In the genomic region with DNA sequence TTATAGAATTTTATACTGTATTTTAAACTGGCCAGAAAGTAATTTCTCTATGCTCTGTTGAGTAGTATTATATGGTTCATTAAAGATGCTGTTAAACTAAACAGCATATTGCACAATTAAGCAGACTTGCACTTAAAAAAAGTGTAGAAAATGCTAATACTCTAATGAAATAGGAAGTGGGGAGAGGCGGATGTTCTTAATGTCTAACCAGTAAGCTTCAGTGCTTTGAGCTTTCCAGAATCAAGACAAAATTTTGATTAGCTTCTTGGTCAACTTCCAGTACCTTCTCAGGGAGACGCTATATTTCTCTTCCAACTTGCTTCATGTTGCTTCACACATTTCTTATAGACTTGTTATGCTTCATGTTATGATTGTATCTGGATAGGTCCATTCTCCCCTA, we compare ENCODE assay signal across 35 cellular contexts.
DNase-seq lines count a peak whose midpoint lies in the region; ATAC-seq and TF ChIP-seq lines count a peak whose summit lies in the region.
"Had no signal": no experiment of that assay in that cellular context is flagged by ENCODE, and none has a peak within 500 bp of the region (broad histone marks: within the 10 kb centered on the region; RNA-seq: fewer than 3 reads in every experiment).

No MANE protein-coding gene starts in this region.

- peaks cover 17% of the 10 kb centered on the region for H3K4me1 ChIP-seq in A673 (ENCODE audit: insufficient read depth, low read length, poor library complexity, severe bottlenecking)
- no peaks in the 10 kb centered on the region for H3K4me1 ChIP-seq in CD8-positive, alpha-beta T cell (ENCODE audit: insufficient read depth, low read length)
- H3K4me1 ChIP-seq: adrenal gland, testis had no signal

- H3K9me3 ChIP-seq in A673 (ENCODE audit: low read depth, low read length, poor library complexity, severe bottlenecking) (no peaks in the 10 kb centered on the region), SK-N-MC (ENCODE audit: low read depth, low read length) (no peaks in the 10 kb centered on the region)
- no peaks in the 10 kb centered on the region for H3K9me3 ChIP-seq in CD8-positive, alpha-beta T cell (ENCODE audit: low read length)
- H3K9me3 ChIP-seq: A549, adrenal gland, testis had no signal

- H3K9ac ChIP-seq in SK-N-MC (ENCODE audit: insufficient read length), result no peak overlapping the region

- H3K36me3 ChIP-seq in A673 (ENCODE audit: insufficient read depth, low read length, poor library complexity, severe bottlenecking) (no peaks in the 10 kb centered on the region), SK-N-MC (ENCODE audit: insufficient read depth, low read length) (no peaks in the 10 kb centered on the region)
- no peaks in the 10 kb centered on the region for H3K36me3 ChIP-seq in CD8-positive, alpha-beta T cell (ENCODE audit: insufficient read depth, low read length)
- H3K36me3 ChIP-seq: adrenal gland had no signal

- ATAC-seq in GM18498 (IDR thresholded peaks at IDR 0.05; ENCODE audit: unreplicated experiment) (peak; percentile 63), HG02938 (IDR thresholded peaks at IDR 0.05; ENCODE audit: unreplicated experiment) (peak; percentile 57)
- no peak for ATAC-seq in CD8-positive, alpha-beta T cell
- ATAC-seq: A549, esophagus mucosa, left ventricle myocardium superior, sciatic nerve had no signal

- no peaks in the 10 kb centered on the region for H3K36me3 Mint-ChIP-seq in CD8-positive, alpha-beta T cell
- no peaks in the 10 kb centered on the region for H3K36me3 Mint-ChIP-seq in osteocyte (ENCODE audit: unreplicated experiment)
- H3K36me3 Mint-ChIP-seq: activated CD4-positive, alpha-beta memory T cell treated with anti-CD3 and anti-CD28 coated beads for 36 hours had no signal

- H3K9me3 Mint-ChIP-seq in CD8-positive, alpha-beta T cell, result no peaks in the 10 kb centered on the region
- H3K9me3 Mint-ChIP-seq in osteocyte (ENCODE audit: unreplicated experiment), result no peaks in the 10 kb centered on the region
- H3K9me3 Mint-ChIP-seq: activated CD4-positive, alpha-beta memory T cell treated with anti-CD3 and anti-CD28 coated beads for 36 hours; activated T-helper 1 cell treated with anti-CD3 and anti-CD28 coated beads, Interleukin-12 subunit alpha, Interleukin-12 subunit beta, Interleukin-2, Interleukin-4 antibody, amounts not matched to agents 30 ng/mL and 10 ng/mL and 1 ng/mL, durations not matched to agents 14 hours and 24 hours and 36 hours; central memory CD8-positive, alpha-beta T cell; endodermal cell; stimulated activated naive CD8-positive, alpha-beta T cell treated with anti-CD3 and anti-CD28 coated beads, Interleukin-15, Interleukin-2, amounts not matched to agents 100 ng/mL and 50 ng/mL, for 24 hours had no signal

- H3K27me3 Mint-ChIP-seq in CD8-positive, alpha-beta T cell (ENCODE audit: low read depth), result no peaks in the 10 kb centered on the region
- H3K27me3 Mint-ChIP-seq in osteocyte (ENCODE audit: unreplicated experiment), result no peaks in the 10 kb centered on the region
- H3K27me3 Mint-ChIP-seq: activated CD4-positive, alpha-beta memory T cell treated with anti-CD3 and anti-CD28 coated beads for 36 hours; central memory CD8-positive, alpha-beta T cell; stimulated activated naive CD8-positive, alpha-beta T cell treated with anti-CD3 and anti-CD28 coated beads, Interleukin-15, Interleukin-2, amounts not matched to agents 100 ng/mL and 50 ng/mL, for 24 hours had no signal

- POLR2A ChIA-PET in A673 (lab: Charles Lee; ENCODE audit: low non-redundant PET), result no interaction called here
- POLR2A ChIA-PET in CD8-positive, alpha-beta T cell (lab: Charles Lee), result no interaction called here

- H3K27me3 ChIP-seq in A673 (replicated peaks; ENCODE audit: insufficient read depth, low read depth, low read length, poor library complexity), result peaks cover 16% of the 10 kb centered on the region
- H3K27me3 ChIP-seq in CD8-positive, alpha-beta T cell (ENCODE audit: insufficient read depth, low read length), result no peaks in the 10 kb centered on the region
- H3K27me3 ChIP-seq: adrenal gland, testis had no signal

- CTCF ChIA-PET in A673 (lab: Charles Lee), result interaction anchor here (0.7 kb wide), 1 partner anchor 11 kb away, joined by 3 read pairs; no protein-coding TSS in a partner anchor
- CTCF ChIA-PET in CD8-positive, alpha-beta T cell (lab: Charles Lee), result no interaction called here

- TF ChIP-seq CTCF in A673 (conservative IDR thresholded peaks at IDR 0.05; ENCODE audit: low read depth, low read length) (no peak), osteocyte (IDR thresholded peaks at IDR 0.05) (no peak)
- TF ChIP-seq CTCF in CD8-positive, alpha-beta T cell (IDR thresholded peaks at IDR 0.05), result no peak

- H3K4me3 Mint-ChIP-seq in CD8-positive, alpha-beta T cell, result no peak overlapping the region
- no peak overlapping the region for H3K4me3 Mint-ChIP-seq in osteocyte (ENCODE audit: unreplicated experiment)
- H3K4me3 Mint-ChIP-seq: activated CD4-positive, alpha-beta memory T cell treated with anti-CD3 and anti-CD28 coated beads for 36 hours; activated T-helper 1 cell treated with anti-CD3 and anti-CD28 coated beads, Interleukin-12 subunit alpha, Interleukin-12 subunit beta, Interleukin-2, Interleukin-4 antibody, amounts not matched to agents 30 ng/mL and 10 ng/mL and 1 ng/mL, durations not matched to agents 14 hours and 24 hours and 36 hours; central memory CD8-positive, alpha-beta T cell; endodermal cell; stimulated activated naive CD8-positive, alpha-beta T cell treated with anti-CD3 and anti-CD28 coated beads, Interleukin-15, Interleukin-2, amounts not matched to agents 100 ng/mL and 50 ng/mL, for 24 hours had no signal

- H3K27ac ChIP-seq in A673 (ENCODE audit: low read depth, low read length, poor library complexity, severe bottlenecking) (no peak overlapping the region), SK-N-MC (peak overlapping the region; percentile 78; the same call in 1 of the 2 replicates)
- H3K27ac ChIP-seq in CD8-positive, alpha-beta T cell (ENCODE audit: low read depth, low read length), result no peak overlapping the region
- H3K27ac ChIP-seq: A549, adrenal gland, PC-9, testis had no signal

- no TSS peak for BruUV-seq in A673 (replicated peaks; lab: Mats Ljungman, UMichigan)

- DNase-seq in A673 (ENCODE audit: low spot score) (peak; percentile 73), SK-N-MC (ENCODE audit: low read depth, low spot score) (peak; percentile 55), T-helper 9 cell (no peak), ecto neural progenitor cell (ENCODE audit: low spot score) (no peak), osteocyte (ENCODE audit: extremely low spot score, unreplicated experiment) (no peak)
- no peak for DNase-seq in CD8-positive, alpha-beta T cell
- DNase-seq: activated CD4-positive, alpha-beta memory T cell treated with anti-CD3 and anti-CD28 coated beads for 36 hours; activated CD4-positive, alpha-beta T cell treated with anti-CD3 and anti-CD28 coated beads for 1 hour; activated naive CD4-positive, alpha-beta T cell treated with Interleukin-2 at 50 U/mL for 16 hours; adrenal gland; COR-L47; endodermal cell; foreskin fibroblast; GF-D8; HCEC 1CT; head of caudate nucleus; KG1; kidney; left ventricle myocardium superior; NCI-H1417; NCI-H2029 treated with DMSO at 0.1 percent for 48 hours; NCI-H526; PC-9; stimulated activated CD8-positive, alpha-beta memory T cell treated with anti-CD3 and anti-CD28 coated beads, Interleukin-4, amount 100 ng/mL, for 48 hours; T-helper 2 cell; testis had no signal

- H3K27ac Mint-ChIP-seq in CD8-positive, alpha-beta T cell, result no peak overlapping the region
- H3K27ac Mint-ChIP-seq in osteocyte (ENCODE audit: unreplicated experiment), result no peak overlapping the region
- H3K27ac Mint-ChIP-seq: activated CD4-positive, alpha-beta memory T cell treated with anti-CD3 and anti-CD28 coated beads for 36 hours; activated T-helper 1 cell treated with anti-CD3 and anti-CD28 coated beads, Interleukin-12 subunit alpha, Interleukin-12 subunit beta, Interleukin-2, Interleukin-4 antibody, amounts not matched to agents 30 ng/mL and 10 ng/mL and 1 ng/mL, durations not matched to agents 14 hours and 24 hours and 36 hours; endodermal cell; progenitor cell of endocrine pancreas; stimulated activated naive CD8-positive, alpha-beta T cell treated with anti-CD3 and anti-CD28 coated beads, Interleukin-15, Interleukin-2, amounts not matched to agents 100 ng/mL and 50 ng/mL, for 24 hours had no signal

- intact Hi-C loops in A673 (cut with micrococcal nuclease; ENCODE audit: unreplicated experiment), result no loop called here
- intact Hi-C loops in CD8-positive, alpha-beta T cell (cut with DNase I, micrococcal nuclease), result no loop called here

- no peaks in the 10 kb centered on the region for H3K4me1 Mint-ChIP-seq in CD8-positive, alpha-beta T cell (ENCODE audit: low read depth)
- no peaks in the 10 kb centered on the region for H3K4me1 Mint-ChIP-seq in osteocyte (ENCODE audit: unreplicated experiment)
- H3K4me1 Mint-ChIP-seq: central memory CD8-positive, alpha-beta T cell had no signal

- H3K4me3 ChIP-seq in A673 (ENCODE audit: low read depth, low read length, poor library complexity, severe bottlenecking) (no peak overlapping the region), SK-N-MC (no peak overlapping the region)
- H3K4me3 ChIP-seq in CD8-positive, alpha-beta T cell (ENCODE audit: low read depth, low read length), result no peak overlapping the region
- H3K4me3 ChIP-seq: A549, adrenal gland, PC-9, testis had no signal

Comparison
In these comparisons a context has a peak if more than half of its experiments do, and no peak if none do; other contexts are left out.
1. DNase-seq: peak in A673 (single experiment) and SK-N-MC (single experiment); none in T-helper 9 cell (single experiment), CD8-positive, alpha-beta T cell (0 of 7), ecto neural progenitor cell (single experiment) and osteocyte (single experiment).